In genomic region chr3:99859855-99860254, GRCh38 we compare ENCODE assay signal across 1 cellular context.
TF ChIP-seq lines count a peak whose summit lies in the region.

No MANE protein-coding gene starts in this region.

TF ChIP-seq in SK-N-SH, 30 proteins besides CTCF, POLR2A, EP300 and RAD21 (continued from another document):
- TF ChIP-seq REST (IDR thresholded peaks at IDR 0.05; ENCODE audit: low read depth, low read length) (no peak; the same call in 1 of the 2 replicates), MEF2A (IDR thresholded peaks at IDR 0.05; ENCODE audit: borderline replicate concordance, low read depth) (peak; percentile 94), RFX5 (IDR thresholded peaks at IDR 0.05; ENCODE audit: low read length) (no peak), GATA2 (CRISPR knock-in tag; IDR thresholded peaks at IDR 0.05) (peak; percentile 60), USF2 (IDR thresholded peaks at IDR 0.05; ENCODE audit: borderline replicate concordance, low read depth, low read length) (no peak), FOXM1 (IDR thresholded peaks at IDR 0.05; ENCODE audit: low read depth) (peak; percentile 95), NFIC (IDR thresholded peaks at IDR 0.05; ENCODE audit: borderline replicate concordance) (peak; percentile 99), SMC3 (IDR thresholded peaks at IDR 0.05; ENCODE audit: low read depth, low read length) (no peak), TCF12 (IDR thresholded peaks at IDR 0.05) (peak; percentile 100), YY1 (IDR thresholded peaks at IDR 0.05; ENCODE audit: low read depth) (0 out of 2 replicates have a peak, but pooled peaks have one; percentile 40), ZBTB33 (IDR thresholded peaks at IDR 0.05; ENCODE audit: borderline replicate concordance, low read depth) (peak; percentile 92; the same call in 1 of the 2 replicates), CHD2 (IDR thresholded peaks at IDR 0.05; ENCODE audit: low read length, partially characterized antibody) (no peak)
